ENCODE assay signal across 15 cellular contexts in genomic region chr3:147737411-147737810, GRCh38.
DNase-seq lines count a peak whose midpoint lies in the region; ATAC-seq and TF ChIP-seq lines count a peak whose summit lies in the region.
"Had no signal": no experiment of that assay in that cellular context is flagged by ENCODE, and none has a peak within 500 bp of the region (broad histone marks: within the 10 kb centered on the region; RNA-seq: fewer than 3 reads in every experiment).

No MANE protein-coding gene starts in this region.

- DNase-seq in EL (peak; percentile 43), NCI-H226 (peak; percentile 3), brain microvascular endothelial cell (peak; percentile 26), myocyte (ENCODE audit: low read depth) (peak; percentile 69), SK-N-DZ (ENCODE audit: low spot score) (no peak), activated gamma-delta T cell (lab: John Stamatoyannopoulos, UW) (no peak), RKO (ENCODE audit: low spot score) (no peak), Right ventricle myocardium superior (no peak)
- DNase-seq: AML-193; CD4-positive, alpha-beta memory T cell; DMS79 treated with DMSO at 0.1 percent for 48 hours; H9 had no signal

- no peaks in the 10 kb centered on the region for H3K27me3 ChIP-seq in brain microvascular endothelial cell (replicated peaks)

- no peak for TF ChIP-seq CTCF in brain microvascular endothelial cell (IDR thresholded peaks at IDR 0.05; ENCODE audit: low read depth, low read length, missing control alignments)

- H3K4me3 ChIP-seq in brain microvascular endothelial cell (ENCODE audit: low read depth, low read length) = no peak overlapping the region
- H3K4me3 ChIP-seq: A549 had no signal

- in situ Hi-C loops in brain microvascular endothelial cell (cut with HindIII; ENCODE audit: low pct_ligation_motif_present, low sequenced_read_pairs) = no loop called here

- ATAC-seq in Right ventricle myocardium superior (ENCODE audit: poor library complexity) = no peak
- ATAC-seq: A549 had no signal

- intact Hi-C loops in Right ventricle myocardium superior (cut with DNase I) = no loop called here

- no peaks in the 10 kb centered on the region for H3K36me3 ChIP-seq in brain microvascular endothelial cell (replicated peaks)

- no peak overlapping the region for H3K27ac ChIP-seq in brain microvascular endothelial cell
- H3K27ac ChIP-seq: 22Rv1, A549, C4-2B had no signal

Comparison
In these comparisons a context has a peak if more than half of its experiments do, and no peak if none do; other contexts are left out.
1. DNase-seq: peak in EL (single experiment), NCI-H226 (single experiment), brain microvascular endothelial cell (single experiment) and myocyte (single experiment); none in SK-N-DZ (single experiment), activated gamma-delta T cell (single experiment), RKO (single experiment) and Right ventricle myocardium superior (single experiment).